Comparison of ENCODE assay signal across 1 cellular context in genomic region chr19:38907227-38907626, GRCh38.
TF ChIP-seq lines count a peak whose summit lies in the region.

No MANE protein-coding gene starts in this region.

TF ChIP-seq in HepG2, 621 proteins besides CTCF, POLR2A, EP300 and RAD21:
- TF ChIP-seq AGO2 (optimal IDR thresholded peaks at IDR 0.05; ENCODE audit: low read depth, low read length) (peak; percentile 35), RERE (CRISPR knock-in tag; IDR thresholded peaks at IDR 0.05; ENCODE audit: low read depth) (no peak)
